Comparison of ENCODE assay signal across 10 cellular contexts in the genomic region with DNA sequence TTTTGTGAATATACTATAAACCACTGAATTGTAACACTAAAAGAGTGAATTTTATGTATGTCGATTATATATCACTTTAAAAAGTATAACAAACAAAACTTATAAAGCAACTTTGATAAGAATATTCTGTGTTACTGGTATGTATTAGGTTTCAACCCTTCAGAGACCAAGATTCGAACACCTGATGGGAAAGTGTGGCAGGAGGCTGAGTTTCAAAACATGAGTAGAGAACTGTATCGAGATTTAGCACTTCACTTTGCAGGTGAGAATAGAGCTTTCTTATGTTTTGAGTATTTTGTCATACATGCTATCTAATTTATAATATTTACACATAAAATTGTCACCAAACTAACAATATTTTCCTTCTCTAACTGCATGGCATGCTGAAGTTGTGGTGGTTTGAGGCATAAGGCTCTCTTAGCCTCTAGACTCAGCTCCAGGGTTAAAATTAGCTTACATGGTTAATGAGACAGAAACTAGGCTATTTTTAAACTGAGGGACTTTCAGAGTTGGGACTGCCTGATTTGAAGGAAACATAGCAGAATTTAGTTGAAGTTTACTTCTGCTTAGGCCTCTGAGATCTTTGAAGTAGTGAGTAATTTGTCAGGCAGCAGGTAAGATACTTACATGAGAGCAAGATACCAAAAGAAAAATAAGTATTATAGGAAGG.
DNase-seq lines count a peak whose midpoint lies in the region; ATAC-seq and TF ChIP-seq lines count a peak whose summit lies in the region.
"Had no signal": no experiment of that assay in that cellular context is flagged by ENCODE, and none has a peak within 500 bp of the region (broad histone marks: within the 10 kb centered on the region; RNA-seq: fewer than 3 reads in every experiment).

No MANE protein-coding gene starts in this region.

- CTCF ChIA-PET in GM10248 (lab: Yijun Ruan, JAX), result interaction anchor here (1.2 to 2.7 kb wide), 4 partner anchors 14 to 136 kb away, joined by 3 to 9 read pairs (median 4); no protein-coding TSS in a partner anchor

- peak; percentile 24 for DNase-seq in GM10248 (ENCODE audit: extremely low spot score)
- no peak for DNase-seq in NCI-H2171 (lab: John Stamatoyannopoulos, UW)
- no peak for DNase-seq in activated naive CD8-positive, alpha-beta T cell treated with anti-CD3 and anti-CD28 coated beads, Interleukin-2, amount 50 U/mL, for 24 hours
- no peak for DNase-seq in hepatic stellate cell (ENCODE audit: low spot score)
- DNase-seq in AG08395 (ENCODE audit: low spot score), result no peak
- DNase-seq: nephron progenitor cell, upper lobe of left lung had no signal

- TF ChIP-seq CTCF in GM10248 (IDR thresholded peaks at IDR 0.05; ENCODE audit: control extremely low read depth, extremely low read depth, low read depth, missing control alignments), result no peak

- H3K4me3 Mint-ChIP-seq in activated naive CD8-positive, alpha-beta T cell treated with anti-CD3 and anti-CD28 coated beads, Interleukin-2, amount 50 U/mL, for 24 hours, result no peak overlapping the region
- H3K4me3 Mint-ChIP-seq: nephron progenitor cell had no signal

- no peak overlapping the region for H3K27ac Mint-ChIP-seq in activated naive CD8-positive, alpha-beta T cell treated with anti-CD3 and anti-CD28 coated beads, Interleukin-2, amount 50 U/mL, for 24 hours
- H3K27ac Mint-ChIP-seq: nephron progenitor cell had no signal

- peaks cover 4% of the 10 kb centered on the region for H3K9me3 Mint-ChIP-seq in activated naive CD8-positive, alpha-beta T cell treated with anti-CD3 and anti-CD28 coated beads, Interleukin-2, amount 50 U/mL, for 24 hours

- peak; percentile 94 for ATAC-seq in GM19351 (IDR thresholded peaks at IDR 0.05; ENCODE audit: unreplicated experiment)
- peak; percentile 95 for ATAC-seq in HG02852 (IDR thresholded peaks at IDR 0.05; ENCODE audit: unreplicated experiment)
- peak; percentile 88 for ATAC-seq in HG03575 (IDR thresholded peaks at IDR 0.05; ENCODE audit: extremely low read depth, insufficient number of reproducible peaks, low FRiP score, unreplicated experiment)
- ATAC-seq in activated naive CD8-positive, alpha-beta T cell treated with anti-CD3 and anti-CD28 coated beads, Interleukin-2, amount 50 U/mL, for 24 hours, result no peak

- POLR2A ChIA-PET in GM10248 (lab: Yijun Ruan, JAX), result interaction anchor here (1.2 kb wide), 1 partner anchor 120 kb away, joined by 3 read pairs; no protein-coding TSS in a partner anchor

- peaks cover 36% of the 10 kb centered on the region for H3K36me3 Mint-ChIP-seq in activated naive CD8-positive, alpha-beta T cell treated with anti-CD3 and anti-CD28 coated beads, Interleukin-2, amount 50 U/mL, for 24 hours (ENCODE audit: low read depth)

- H3K4me1 Mint-ChIP-seq in activated naive CD8-positive, alpha-beta T cell treated with anti-CD3 and anti-CD28 coated beads, Interleukin-2, amount 50 U/mL, for 24 hours, result peaks cover 5% of the 10 kb centered on the region
- H3K4me1 Mint-ChIP-seq: nephron progenitor cell had no signal

- no peaks in the 10 kb centered on the region for H3K27me3 Mint-ChIP-seq in activated naive CD8-positive, alpha-beta T cell treated with anti-CD3 and anti-CD28 coated beads, Interleukin-2, amount 50 U/mL, for 24 hours
